Comparison of ENCODE assay signal across 8 cellular contexts in genomic region chr19:45645631-45646344, GRCh38. TPM values are rescaled to one million over a fixed set of nuclear protein-coding genes. Genes with fewer than 3 reads are reported as not detected.
DNase-seq lines count a peak whose midpoint lies in the region; ATAC-seq and TF ChIP-seq lines count a peak whose summit lies in the region.

No MANE protein-coding gene starts in this region.

- peak; percentile 93 for DNase-seq in EH (ENCODE audit: low read depth)
- DNase-seq in NCI-H69 (lab: John Stamatoyannopoulos, UW), result peak; percentile 96
- DNase-seq in activated CD8-positive, alpha-beta memory T cell treated with anti-CD3 and anti-CD28 coated beads for 24 hours, result peak; percentile 91
- peak; percentile 63 for DNase-seq in effector CD8-positive, alpha-beta T cell (lab: John Stamatoyannopoulos, UW)
- peak; percentile 56 for DNase-seq in lung (ENCODE audit: low spot score)
- peak; percentile 68 to 80 (median 79) for DNase-seq in stimulated activated CD4-positive, alpha-beta T cell treated with anti-CD3 and anti-CD28 coated beads, TNF-alpha, amount 100 ng/mL, for 48 hours (ENCODE audit: low read depth in 3 of 3)

- peaks cover 0 to 9% of the 10 kb centered on the region in 2 donors for H3K4me1 ChIP-seq in lung (ENCODE audit: control insufficient read depth in 2 of 2, insufficient read depth in 2 of 2, low read length in 2 of 2)

- TF ChIP-seq CTCF in lung (IDR thresholded peaks at IDR 0.05; ENCODE audit: control extremely low read depth, extremely low read depth), result no peak

- no peaks in the 10 kb centered on the region for H3K27me3 ChIP-seq in lung (ENCODE audit: control insufficient read depth, insufficient read depth)

- no peak overlapping the region for H3K4me3 ChIP-seq in lung

- peak; percentile 27 for ATAC-seq in HG02973 (IDR thresholded peaks at IDR 0.05; ENCODE audit: unreplicated experiment)
- no peak for ATAC-seq in lung (ENCODE audit: insufficient read depth, low FRiP score)
- ATAC-seq in HG03097 (IDR thresholded peaks at IDR 0.05; ENCODE audit: low FRiP score, unreplicated experiment), result no peak

- no peaks in the 10 kb centered on the region for H3K9me3 ChIP-seq in lung (ENCODE audit: control insufficient read depth in 2 of 2, insufficient read depth in 1 of 2, low read length in 1 of 2)

- H3K27ac ChIP-seq in lung (ENCODE audit: low read depth in 1 of 2, low read length in 1 of 2), result no peak overlapping the region

- no peaks in the 10 kb centered on the region for H3K36me3 ChIP-seq in lung (ENCODE audit: control insufficient read depth in 2 of 2, insufficient read depth in 2 of 2, low read length in 2 of 2)

- 1% methylated on average over 27 of the region's 27 CpGs for WGBS in lung, 2 donors

RNA-seq across cellular contexts. Expression of gene EML2, which starts 6.6 kb away (rescaled TPM):
- 10 to 100 TPM; 31.9 to 74.5 TPM for total RNA-seq in lung
- 10 to 100 TPM; 32.5 to 47.7 TPM for polyA plus RNA-seq in lung

RNA-seq across cellular contexts. Expression of gene GIPR, which starts 22.2 kb away (rescaled TPM):
- total RNA-seq in lung, result 10 to 100 TPM in 1 of 2 donors, 1 to 10 TPM in 1; 4.7 to 14.9 TPM
- polyA plus RNA-seq in lung, result 1 to 10 TPM; 2.2 to 6.4 TPM

RNA-seq across cellular contexts. Expression of gene GPR4, which starts 43.8 kb away (rescaled TPM):
- total RNA-seq in lung, result 10 to 100 TPM in 1 of 2 donors, 1 to 10 TPM in 1; 1.3 to 11.0 TPM
- polyA plus RNA-seq in lung, result 10 to 100 TPM; 12.6 to 12.8 TPM

RNA-seq across cellular contexts. Expression of gene SNRPD2, which starts 46.0 kb away (rescaled TPM):
- total RNA-seq in lung, result 100 to 1,000 TPM; 151 to 319 TPM
- 100 to 1,000 TPM; 354 to 410 TPM for polyA plus RNA-seq in lung

RNA-seq across cellular contexts. Expression of gene QPCTL, which starts 46.7 kb away (rescaled TPM):
- 10 to 100 TPM in 1 of 2 donors, 1 to 10 TPM in 1; 6.3 to 12.2 TPM for total RNA-seq in lung
- polyA plus RNA-seq in lung, result 10 to 100 TPM in 1 of 2 donors, 1 to 10 TPM in 1; 6.7 to 13.3 TPM
